In the genomic region with DNA sequence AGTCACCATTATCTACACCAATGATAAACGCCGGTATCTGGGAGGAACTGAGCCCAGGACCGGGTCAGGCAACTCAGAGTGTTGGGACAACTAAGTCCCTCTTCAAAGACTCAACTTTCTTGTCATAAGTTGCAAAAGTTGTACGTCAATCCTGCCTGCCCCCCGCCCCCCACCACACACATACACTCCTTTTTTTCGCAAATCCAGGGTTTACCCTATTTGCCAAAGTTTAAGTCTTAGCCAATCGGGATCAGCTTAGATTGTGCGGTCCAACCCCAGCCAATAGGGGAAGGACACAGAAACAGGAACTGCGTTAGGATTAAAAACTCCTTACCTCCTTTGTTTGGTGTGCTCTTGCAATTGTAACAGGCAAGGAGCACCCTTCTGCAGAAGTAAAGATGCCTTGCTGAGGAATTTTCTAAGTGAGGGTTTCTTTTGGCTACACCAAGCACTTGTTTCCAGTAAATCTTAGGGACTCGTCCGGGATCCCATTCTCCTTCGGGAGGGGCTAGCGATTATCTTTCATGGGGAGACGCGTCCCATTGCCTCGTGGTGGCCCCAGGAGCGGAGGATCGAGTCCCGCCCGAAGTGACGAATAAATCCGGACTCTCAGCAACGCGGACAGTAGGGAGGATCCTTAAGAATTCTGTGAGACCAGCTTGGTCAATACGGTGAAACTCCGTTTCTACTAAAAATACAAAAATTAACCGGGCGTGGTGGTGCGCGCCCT, we compare ENCODE assay signal across 1 cellular context.
A peak's percentile ranks its signal among the peaks of the same experiment; 100 is the strongest.
TF ChIP-seq lines count a peak whose summit lies in the region.

No MANE protein-coding gene starts in this region.

TF ChIP-seq in HepG2, 621 proteins besides CTCF, POLR2A, EP300 and RAD21 (continued from another document and continues in another):
- TF ChIP-seq, protein P1, sequence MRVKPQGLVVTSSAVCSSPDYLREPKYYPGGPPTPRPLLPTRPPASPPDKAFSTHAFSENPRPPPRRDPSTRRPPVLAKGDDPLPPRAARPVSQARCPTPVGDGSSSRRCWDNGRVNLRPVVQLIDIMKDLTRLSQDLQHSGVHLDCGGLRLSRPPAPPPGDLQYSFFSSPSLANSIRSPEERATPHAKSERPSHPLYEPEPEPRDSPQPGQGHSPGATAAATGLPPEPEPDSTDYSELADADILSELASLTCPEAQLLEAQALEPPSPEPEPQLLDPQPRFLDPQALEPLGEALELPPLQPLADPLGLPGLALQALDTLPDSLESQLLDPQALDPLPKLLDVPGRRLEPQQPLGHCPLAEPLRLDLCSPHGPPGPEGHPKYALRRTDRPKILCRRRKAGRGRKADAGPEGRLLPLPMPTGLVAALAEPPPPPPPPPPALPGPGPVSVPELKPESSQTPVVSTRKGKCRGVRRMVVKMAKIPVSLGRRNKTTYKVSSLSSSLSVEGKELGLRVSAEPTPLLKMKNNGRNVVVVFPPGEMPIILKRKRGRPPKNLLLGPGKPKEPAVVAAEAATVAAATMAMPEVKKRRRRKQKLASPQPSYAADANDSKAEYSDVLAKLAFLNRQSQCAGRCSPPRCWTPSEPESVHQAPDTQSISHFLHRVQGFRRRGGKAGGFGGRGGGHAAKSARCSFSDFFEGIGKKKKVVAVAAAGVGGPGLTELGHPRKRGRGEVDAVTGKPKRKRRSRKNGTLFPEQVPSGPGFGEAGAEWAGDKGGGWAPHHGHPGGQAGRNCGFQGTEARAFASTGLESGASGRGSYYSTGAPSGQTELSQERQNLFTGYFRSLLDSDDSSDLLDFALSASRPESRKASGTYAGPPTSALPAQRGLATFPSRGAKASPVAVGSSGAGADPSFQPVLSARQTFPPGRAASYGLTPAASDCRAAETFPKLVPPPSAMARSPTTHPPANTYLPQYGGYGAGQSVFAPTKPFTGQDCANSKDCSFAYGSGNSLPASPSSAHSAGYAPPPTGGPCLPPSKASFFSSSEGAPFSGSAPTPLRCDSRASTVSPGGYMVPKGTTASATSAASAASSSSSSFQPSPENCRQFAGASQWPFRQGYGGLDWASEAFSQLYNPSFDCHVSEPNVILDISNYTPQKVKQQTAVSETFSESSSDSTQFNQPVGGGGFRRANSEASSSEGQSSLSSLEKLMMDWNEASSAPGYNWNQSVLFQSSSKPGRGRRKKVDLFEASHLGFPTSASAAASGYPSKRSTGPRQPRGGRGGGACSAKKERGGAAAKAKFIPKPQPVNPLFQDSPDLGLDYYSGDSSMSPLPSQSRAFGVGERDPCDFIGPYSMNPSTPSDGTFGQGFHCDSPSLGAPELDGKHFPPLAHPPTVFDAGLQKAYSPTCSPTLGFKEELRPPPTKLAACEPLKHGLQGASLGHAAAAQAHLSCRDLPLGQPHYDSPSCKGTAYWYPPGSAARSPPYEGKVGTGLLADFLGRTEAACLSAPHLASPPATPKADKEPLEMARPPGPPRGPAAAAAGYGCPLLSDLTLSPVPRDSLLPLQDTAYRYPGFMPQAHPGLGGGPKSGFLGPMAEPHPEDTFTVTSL (CRISPR knock-in tag; IDR thresholded peaks at IDR 0.05; ENCODE audit: borderline replicate concordance): no peak
- TF ChIP-seq ZNF629 (CRISPR knock-in tag; conservative IDR thresholded peaks at IDR 0.05): no peak
- TF ChIP-seq ZNF784 (CRISPR knock-in tag; IDR thresholded peaks at IDR 0.05; ENCODE audit: borderline replicate concordance): 0 out of 2 replicates have a peak, but pooled peaks have one; percentile 22
- 0 out of 2 replicates have a peak, but pooled peaks have one; percentile 39 for TF ChIP-seq ZFP91 (CRISPR knock-in tag; IDR thresholded peaks at IDR 0.05; ENCODE audit: borderline replicate concordance)
- TF ChIP-seq, protein P2, sequence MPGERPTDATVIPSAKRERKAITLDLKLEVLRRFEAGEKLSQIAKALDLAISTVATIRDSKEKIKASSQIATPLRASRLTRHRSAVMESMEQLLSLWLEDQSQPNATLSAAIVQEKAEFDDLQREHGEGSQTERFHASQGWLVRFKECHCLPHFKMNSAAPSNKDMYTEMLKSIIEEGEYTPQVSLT (CRISPR knock-in tag; IDR thresholded peaks at IDR 0.05; ENCODE audit: borderline replicate concordance, low read depth): no peak
- TF ChIP-seq MED13 (CRISPR knock-in tag; IDR thresholded peaks at IDR 0.05): no peak
- TF ChIP-seq ZNF34 (CRISPR knock-in tag; IDR thresholded peaks at IDR 0.05; ENCODE audit: borderline replicate concordance): no peak
- no peak for TF ChIP-seq RNF2 (conservative IDR thresholded peaks at IDR 0.05; ENCODE audit: low read depth)
- 0 out of 2 replicates have a peak, but pooled peaks have one; percentile 25 for TF ChIP-seq ZNF275 (CRISPR knock-in tag; IDR thresholded peaks at IDR 0.05; ENCODE audit: borderline replicate concordance)
- TF ChIP-seq ZHX2 (IDR thresholded peaks at IDR 0.05; ENCODE audit: low read depth): no peak
- no peak for TF ChIP-seq ZHX2 (CRISPR knock-in tag; IDR thresholded peaks at IDR 0.05; ENCODE audit: borderline replicate concordance)
- TF ChIP-seq ZNF282 (IDR thresholded peaks at IDR 0.05; ENCODE audit: partially characterized antibody): no peak
- no peak for TF ChIP-seq ZNF879 (CRISPR knock-in tag; IDR thresholded peaks at IDR 0.05)
- TF ChIP-seq ZNF800 (CRISPR knock-in tag; IDR thresholded peaks at IDR 0.05): 0 out of 2 replicates have a peak, but pooled peaks have one; percentile 25
- TF ChIP-seq ZNF343 (CRISPR knock-in tag; IDR thresholded peaks at IDR 0.05): 0 out of 2 replicates have a peak, but pooled peaks have one; percentile 17
- TF ChIP-seq ZNF333 (CRISPR knock-in tag; IDR thresholded peaks at IDR 0.05; ENCODE audit: borderline replicate concordance): 0 out of 2 replicates have a peak, but pooled peaks have one; percentile 44
- no peak for TF ChIP-seq ZNF546 (CRISPR knock-in tag; conservative IDR thresholded peaks at IDR 0.05)
- TF ChIP-seq, protein P3, sequence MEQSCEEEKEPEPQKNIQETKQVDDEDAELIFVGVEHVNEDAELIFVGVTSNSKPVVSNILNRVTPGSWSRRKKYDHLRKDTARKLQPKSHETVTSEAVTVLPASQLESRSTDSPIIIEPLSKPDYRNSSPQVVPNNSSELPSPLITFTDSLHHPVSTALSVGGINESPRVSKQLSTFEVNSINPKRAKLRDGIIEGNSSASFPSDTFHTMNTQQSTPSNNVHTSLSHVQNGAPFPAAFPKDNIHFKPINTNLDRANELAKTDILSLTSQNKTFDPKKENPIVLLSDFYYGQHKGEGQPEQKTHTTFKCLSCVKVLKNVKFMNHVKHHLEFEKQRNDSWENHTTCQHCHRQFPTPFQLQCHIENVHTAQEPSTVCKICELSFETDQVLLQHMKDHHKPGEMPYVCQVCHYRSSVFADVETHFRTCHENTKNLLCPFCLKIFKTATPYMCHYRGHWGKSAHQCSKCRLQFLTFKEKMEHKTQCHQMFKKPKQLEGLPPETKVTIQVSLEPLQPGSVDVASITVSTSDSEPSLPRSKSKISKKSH (CRISPR knock-in tag; IDR thresholded peaks at IDR 0.05; ENCODE audit: borderline replicate concordance): no peak
- no peak for TF ChIP-seq NFE2L1 (CRISPR knock-in tag; IDR thresholded peaks at IDR 0.05; ENCODE audit: borderline replicate concordance)
- TF ChIP-seq ZNF776 (CRISPR knock-in tag; IDR thresholded peaks at IDR 0.05): no peak
- TF ChIP-seq ZNF350 (CRISPR knock-in tag; IDR thresholded peaks at IDR 0.05; ENCODE audit: borderline replicate concordance, low read depth): no peak
- no peak for TF ChIP-seq IKZF4 (CRISPR knock-in tag; IDR thresholded peaks at IDR 0.05; ENCODE audit: borderline replicate concordance, low read depth, not compliant biosample characterization)
- TF ChIP-seq, protein P4, sequence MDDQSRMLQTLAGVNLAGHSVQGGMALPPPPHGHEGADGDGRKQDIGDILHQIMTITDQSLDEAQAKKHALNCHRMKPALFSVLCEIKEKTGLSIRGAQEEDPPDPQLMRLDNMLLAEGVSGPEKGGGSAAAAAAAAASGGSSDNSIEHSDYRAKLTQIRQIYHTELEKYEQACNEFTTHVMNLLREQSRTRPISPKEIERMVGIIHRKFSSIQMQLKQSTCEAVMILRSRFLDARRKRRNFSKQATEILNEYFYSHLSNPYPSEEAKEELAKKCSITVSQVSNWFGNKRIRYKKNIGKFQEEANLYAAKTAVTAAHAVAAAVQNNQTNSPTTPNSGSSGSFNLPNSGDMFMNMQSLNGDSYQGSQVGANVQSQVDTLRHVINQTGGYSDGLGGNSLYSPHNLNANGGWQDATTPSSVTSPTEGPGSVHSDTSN (CRISPR knock-in tag; IDR thresholded peaks at IDR 0.05; ENCODE audit: borderline replicate concordance): no peak
- TF ChIP-seq ZNF501 (CRISPR knock-in tag; IDR thresholded peaks at IDR 0.05): peak; percentile 33; the same call in 1 of the 2 replicates
- TF ChIP-seq MTA1 (CRISPR knock-in tag; IDR thresholded peaks at IDR 0.05; ENCODE audit: borderline replicate concordance): no peak
- TF ChIP-seq ZNF616 (CRISPR knock-in tag; IDR thresholded peaks at IDR 0.05; ENCODE audit: low read depth): no peak; the same call in 1 of the 2 replicates
- TF ChIP-seq ELF4 (CRISPR knock-in tag; IDR thresholded peaks at IDR 0.05; ENCODE audit: borderline replicate concordance): no peak
